Comparison of ENCODE assay signal across 8 cellular contexts in genomic region chr19:51660975-51661600, GRCh38. TPM values are rescaled to one million over a fixed set of nuclear protein-coding genes. Genes with fewer than 3 reads are reported as not detected.
DNase-seq lines count a peak whose midpoint lies in the region; ATAC-seq, FAIRE-seq and TF ChIP-seq lines count a peak whose summit lies in the region.

No MANE protein-coding gene starts in this region.

- TF ChIP-seq CTCF in brain (conservative IDR thresholded peaks at IDR 0.05): peak; percentile 68 to 79

- H3K4me1 Mint-ChIP-seq in T-helper 17 cell (peaks cover 12% of the 10 kb centered on the region), brain (peaks cover 6% of the 10 kb centered on the region)

- peaks cover 9% of the 10 kb centered on the region for H3K36me3 Mint-ChIP-seq in T-helper 17 cell (ENCODE audit: low read depth)
- no peaks in the 10 kb centered on the region for H3K36me3 Mint-ChIP-seq in brain

- H3K4me3 Mint-ChIP-seq in T-helper 17 cell: no peak overlapping the region
- no peak overlapping the region for H3K4me3 Mint-ChIP-seq in brain

- no peak for ATAC-seq in T-helper 17 cell
- ATAC-seq in GM18520 (IDR thresholded peaks at IDR 0.05; ENCODE audit: unreplicated experiment): no peak

- H3K27me3 Mint-ChIP-seq in T-helper 17 cell (peaks cover 38% of the 10 kb centered on the region), brain (peaks cover 40% of the 10 kb centered on the region)

- peaks cover 0 to 3% (median 2%) of the 10 kb centered on the region in 5 experiments for H3K9me3 Mint-ChIP-seq in brain

- FAIRE-seq in islet of Langerhans (lab: Jason Lieb, UNC): peak; percentile 81

- DNase-seq in NCI-H2029 (lab: John Stamatoyannopoulos, UW): peak; percentile 46
- no peak for DNase-seq in NCI-H2029 treated with DMSO at 0.1 percent for 48 hours (lab: John Stamatoyannopoulos, UW)
- peak; percentile 79 for DNase-seq in MV-4-11 (lab: John Stamatoyannopoulos, UW)
- DNase-seq in T-helper 17 cell: peak in 2 of 3 donors; percentile 12 to 14
- DNase-seq in stimulated activated CD4-positive, alpha-beta T cell treated with anti-CD3 and anti-CD28 coated beads, Interleukin-15, amount 100 ng/mL, for 48 hours (ENCODE audit: low read depth in 2 of 2): peak; percentile 45 to 70

- H3K27ac Mint-ChIP-seq in T-helper 17 cell: no peak overlapping the region
- no peak overlapping the region for H3K27ac Mint-ChIP-seq in brain

- no peaks in the 10 kb centered on the region for H3K9me3 ChIP-seq in T-helper 17 cell (ENCODE audit: control insufficient read depth, low read length, poor library complexity, severe bottlenecking)

RNA-seq across cellular contexts. Expression of gene SIGLEC14, which starts 14.5 kb away (rescaled TPM):
- total RNA-seq in T-helper 17 cell: 1 to 10 TPM in 1 of 2 donors, under 1 TPM in 1; 0.86 to 3.3 TPM
- polyA plus RNA-seq in brain (ENCODE audit: insufficient read depth, low read depth, low replicate concordance): 0.34 TPM

RNA-seq across cellular contexts. Expression of gene SIGLEC5, which starts 30.9 kb away (rescaled TPM):
- total RNA-seq in T-helper 17 cell: under 1 TPM in 1 of 2 donors, not detected in 1; 0.37 TPM
- polyA plus RNA-seq in brain (ENCODE audit: insufficient read depth, low read depth, low replicate concordance): 0.44 TPM

RNA-seq across cellular contexts. Expression of gene SPACA6, which starts 32.0 kb away (rescaled TPM):
- total RNA-seq in T-helper 17 cell: 1 to 10 TPM; 4.3 to 6.4 TPM
- 5.9 TPM for polyA plus RNA-seq in brain (ENCODE audit: insufficient read depth, low read depth, low replicate concordance)
